In the genomic region with DNA sequence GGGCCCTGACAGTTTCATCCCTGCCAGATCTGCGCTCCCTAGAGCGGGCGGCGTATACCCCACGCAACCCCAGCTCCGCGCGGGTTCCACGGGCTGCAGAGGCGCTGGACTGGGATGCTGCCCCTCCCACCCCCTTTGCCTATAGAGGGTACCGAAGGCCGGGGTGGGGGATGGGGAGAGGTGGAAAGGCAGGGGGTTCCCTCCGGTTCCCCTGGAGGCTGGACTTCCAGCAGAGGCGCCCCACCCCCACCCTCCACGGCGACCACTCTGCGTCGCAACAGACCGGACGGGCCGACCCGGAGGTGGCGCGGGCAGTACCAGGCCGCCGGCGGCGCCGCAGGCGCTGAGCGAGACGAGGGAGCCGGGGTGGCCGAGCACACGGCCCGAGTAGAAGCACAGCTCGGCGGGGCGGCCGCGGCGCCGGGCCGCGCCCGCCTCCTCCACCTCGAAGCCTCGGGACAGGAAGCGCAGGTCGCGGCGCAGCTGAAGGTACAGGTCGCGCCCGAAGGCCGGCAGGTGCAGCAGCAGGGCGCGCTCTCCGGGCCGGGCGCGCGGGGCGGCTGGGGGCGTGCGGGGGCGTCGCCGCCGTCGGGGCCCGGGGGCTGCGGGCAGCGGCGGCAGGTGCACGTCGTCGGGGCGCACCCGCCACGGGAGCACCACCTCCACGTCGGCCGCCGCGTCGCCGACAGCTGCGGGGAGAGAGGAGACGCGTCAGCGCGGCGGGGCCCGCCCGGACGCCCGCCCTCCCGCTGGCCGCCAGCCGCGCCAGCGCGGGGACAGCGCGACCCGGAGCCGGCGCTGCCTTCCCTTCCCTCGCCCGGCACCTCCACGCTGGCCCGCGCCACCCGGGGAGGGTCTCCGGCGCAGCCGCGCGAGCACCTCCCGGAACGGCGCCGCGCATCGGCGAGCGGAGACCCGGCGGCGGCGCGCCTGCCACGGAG, we compare ENCODE assay signal across 8 cellular contexts.
DNase-seq lines count a peak whose midpoint lies in the region; ATAC-seq and TF ChIP-seq lines count a peak whose summit lies in the region.

No MANE protein-coding gene starts in this region.

- TF ChIP-seq CTCF in GM20000 (IDR thresholded peaks at IDR 0.05; ENCODE audit: extremely low read depth, missing control alignments): no peak

- H3K4me3 ChIP-seq in iPS-11a (ENCODE audit: low read depth, low read length): peak overlapping the region; percentile 55

- ATAC-seq in HG02642 (IDR thresholded peaks at IDR 0.05; ENCODE audit: poor library complexity, unreplicated experiment): peak; percentile 23

- DNase-seq in COLO668 (lab: John Stamatoyannopoulos, UW; ENCODE audit: unreplicated experiment) (peak; percentile 59), NCI-H1694 (lab: John Stamatoyannopoulos, UW) (no peak), GM20000 (ENCODE audit: low spot score) (no peak), AG08395 (ENCODE audit: low spot score) (no peak)
- peak; percentile 18 for DNase-seq in activated T-helper 9 cell treated with anti-CD3 and anti-CD28 coated beads, Interleukin-2, amount 50 U/mL, for 16 hours (ENCODE audit: low read depth)
- DNase-seq in stimulated activated CD4-positive, alpha-beta T cell treated with anti-CD3 and anti-CD28 coated beads, Interleukin-4, amount 100 ng/mL, for 4 hours: peak; percentile 18 to 21

Comparison
In these comparisons a context has a peak if more than half of its experiments do, and no peak if none do; other contexts are left out.
1. DNase-seq: peak in COLO668 (single experiment), activated T-helper 9 cell treated with anti-CD3 and anti-CD28 coated beads, Interleukin-2, amount 50 U/mL, for 16 hours (single experiment) and stimulated activated CD4-positive, alpha-beta T cell treated with anti-CD3 and anti-CD28 coated beads, Interleukin-4, amount 100 ng/mL, for 4 hours (2 of 2); none in NCI-H1694 (single experiment), GM20000 (single experiment) and AG08395 (single experiment).